Comparison of ENCODE assay signal across 15 cellular contexts in genomic region chr2:85745619-85746018, GRCh38. TPM values are rescaled to one million over a fixed set of nuclear protein-coding genes. Genes with fewer than 3 reads are reported as not detected.
A peak's percentile ranks its signal among the peaks of the same experiment; 100 is the strongest.
DNase-seq lines count a peak whose midpoint lies in the region; ATAC-seq and TF ChIP-seq lines count a peak whose summit lies in the region.
"Had no signal": no experiment of that assay in that cellular context is flagged by ENCODE, and none has a peak within 500 bp of the region (broad histone marks: within the 10 kb centered on the region; RNA-seq: fewer than 3 reads in every experiment).

No MANE protein-coding gene starts in this region.

- H3K36me3 ChIP-seq in SK-N-MC (ENCODE audit: insufficient read depth, low read length) = no peaks in the 10 kb centered on the region; the same call in 1 of the 2 replicates
- no peaks in the 10 kb centered on the region for H3K36me3 ChIP-seq in esophagus squamous epithelium
- H3K36me3 ChIP-seq in ovary = no peaks in the 10 kb centered on the region
- H3K36me3 ChIP-seq in upper lobe of left lung = no peaks in the 10 kb centered on the region
- no peaks in the 10 kb centered on the region for H3K36me3 ChIP-seq in PC-9 (ENCODE audit: low read depth)
- H3K36me3 ChIP-seq: pancreas had no signal

- H3K4me3 Mint-ChIP-seq in CD4-positive, alpha-beta T cell = no peak overlapping the region

- no peaks in the 10 kb centered on the region for H4K20me1 ChIP-seq in PC-9 (ENCODE audit: insufficient read depth)

- peak overlapping the region; percentile 65 for H3K4me3 ChIP-seq in SK-N-MC
- H3K4me3 ChIP-seq in esophagus squamous epithelium = no peak overlapping the region
- no peak overlapping the region for H3K4me3 ChIP-seq in ovary
- H3K4me3 ChIP-seq in upper lobe of left lung = no peak overlapping the region
- no peak overlapping the region for H3K4me3 ChIP-seq in PC-9
- H3K4me3 ChIP-seq: pancreas had no signal

- 53 to 57% methylated on average over 5 to 8 of the region's 8 CpGs for WGBS in esophagus squamous epithelium, 2 donors
- WGBS in ovary, 3 donors = 14 to 25% (median 15%) methylated on average over 8 of the region's 8 CpGs
- WGBS in upper lobe of left lung, 2 donors = 67 to 75% methylated on average over 6 to 8 of the region's 8 CpGs

- in situ Hi-C loops in GM13976 (cut with MboI; ENCODE audit: low sequenced_read_pairs, unreplicated experiment) = no loop called here

- no peak for TF ChIP-seq POLR2A in esophagus squamous epithelium (IDR thresholded peaks at IDR 0.05)
- TF ChIP-seq POLR2A in ovary (IDR thresholded peaks at IDR 0.05) = no peak
- no peak for TF ChIP-seq POLR2A in upper lobe of left lung (IDR thresholded peaks at IDR 0.05)

- DNase-seq in SK-N-MC (ENCODE audit: low read depth, low spot score) (no peak), esophagus squamous epithelium (lab: John Stamatoyannopoulos, UW) (no peak), ovary (peak in 1 of 5 donors; percentile 29), upper lobe of left lung (no peak), PC-9 (no peak), GM13976 (ENCODE audit: low spot score) (no peak)
- no peak for DNase-seq in CD4-positive, alpha-beta T cell
- DNase-seq: activated naive CD4-positive, alpha-beta T cell treated with Interleukin-2 at 50 U/mL for 16 hours; central memory CD4-positive, alpha-beta T cell; GDM1; NCI-H2029 treated with DMSO at 0.1 percent for 48 hours; pancreas; stimulated activated CD4-positive, alpha-beta T cell treated with anti-CD3 and anti-CD28 coated beads, Interleukin-1b, Interleukin-23, amount 100 ng/mL, for 48 hours had no signal

- TF ChIP-seq EP300 in ovary (IDR thresholded peaks at IDR 0.05) (no peak), upper lobe of left lung (IDR thresholded peaks at IDR 0.05) (no peak)

- no peaks in the 10 kb centered on the region for H3K79me2 ChIP-seq in PC-9 (ENCODE audit: low read depth)

- peak overlapping the region; percentile 49 for H3K9ac ChIP-seq in SK-N-MC (ENCODE audit: insufficient read length)

- H3F3A ChIP-seq in PC-9 (ENCODE audit: insufficient read depth, low read depth) = 0 out of 2 replicates have a peak, but pooled peaks cover 3% of the 10 kb centered on the region

- TF ChIP-seq CTCF in esophagus squamous epithelium (IDR thresholded peaks at IDR 0.05) = no peak
- no peak for TF ChIP-seq CTCF in ovary (IDR thresholded peaks at IDR 0.05)
- no peak for TF ChIP-seq CTCF in upper lobe of left lung (IDR thresholded peaks at IDR 0.05)
- no peak for TF ChIP-seq CTCF in CD4-positive, alpha-beta T cell (IDR thresholded peaks at IDR 0.05)
- TF ChIP-seq CTCF in PC-9 (conservative IDR thresholded peaks at IDR 0.05) = no peak
- TF ChIP-seq CTCF in GM13976 (IDR thresholded peaks at IDR 0.05; ENCODE audit: borderline replicate concordance, control extremely low read depth, extremely low read depth, insufficient read depth, missing control alignments) = no peak

- H3K9me2 ChIP-seq in PC-9 (ENCODE audit: insufficient read depth) = no peaks in the 10 kb centered on the region

- CTCF ChIA-PET in CD4-positive, alpha-beta T cell (lab: Charles Lee) = no interaction called here
- CTCF ChIA-PET in PC-9 (lab: Charles Lee) = no interaction called here

- H3K27me3 ChIP-seq in esophagus squamous epithelium = peaks cover 0 to 44% (median 0%) of the 10 kb centered on the region in 4 donors
- no peaks in the 10 kb centered on the region for H3K27me3 ChIP-seq in ovary
- no peaks in the 10 kb centered on the region for H3K27me3 ChIP-seq in upper lobe of left lung
- peaks cover 25% of the 10 kb centered on the region for H3K27me3 ChIP-seq in CD4-positive, alpha-beta T cell (ENCODE audit: control insufficient read depth, insufficient read depth, low read length)
- peaks cover 31% of the 10 kb centered on the region; the same call in 1 of the 2 replicates for H3K27me3 ChIP-seq in PC-9 (ENCODE audit: insufficient read depth, low read depth)
- H3K27me3 ChIP-seq: pancreas had no signal

- no peak overlapping the region for H3K4me2 ChIP-seq in PC-9

- no peak for ATAC-seq in upper lobe of left lung (ENCODE audit: low FRiP score in 2 of 2)
- no peak for ATAC-seq in CD4-positive, alpha-beta T cell (ENCODE audit: poor library complexity)
- ATAC-seq: pancreas had no signal

- POLR2A ChIA-PET in CD4-positive, alpha-beta T cell (lab: Charles Lee) = no interaction called here
- POLR2A ChIA-PET in PC-9 (lab: Charles Lee; ENCODE audit: unreplicated experiment) = no interaction called here

- H2AFZ ChIP-seq in PC-9 = no peak overlapping the region

- intact Hi-C loops in esophagus squamous epithelium (cut with DNase I) = no loop called here
- intact Hi-C loops in ovary (cut with DNase I) = no loop called here
- intact Hi-C loops in CD4-positive, alpha-beta T cell (cut with DNase I, micrococcal nuclease) = no loop called here
- intact Hi-C loops in PC-9 (cut with micrococcal nuclease; ENCODE audit: unreplicated experiment) = no loop called here

- no peaks in the 10 kb centered on the region for H3K9me3 ChIP-seq in SK-N-MC (ENCODE audit: low read depth, low read length)
- H3K9me3 ChIP-seq in esophagus squamous epithelium = no peaks in the 10 kb centered on the region
- no peaks in the 10 kb centered on the region for H3K9me3 ChIP-seq in ovary
- no peaks in the 10 kb centered on the region for H3K9me3 ChIP-seq in upper lobe of left lung
- no peaks in the 10 kb centered on the region for H3K9me3 ChIP-seq in CD4-positive, alpha-beta T cell (ENCODE audit: control insufficient read depth, low read length)
- no peaks in the 10 kb centered on the region for H3K9me3 ChIP-seq in PC-9 (ENCODE audit: insufficient read depth, low read depth)
- H3K9me3 ChIP-seq: pancreas had no signal

- H3K27ac ChIP-seq in SK-N-MC (peak overlapping the region; percentile 97), esophagus squamous epithelium (peak overlapping the region; percentile 44 to 93 (median 90)), ovary (peak overlapping the region; percentile 69 to 78), upper lobe of left lung (peak overlapping the region; percentile 40 to 93 (median 84)), PC-9 (no peak overlapping the region)
- no peak overlapping the region for H3K27ac ChIP-seq in CD4-positive, alpha-beta T cell (ENCODE audit: low read depth, low read length)
- H3K27ac ChIP-seq: epithelial cell of prostate had no signal

- no peaks in the 10 kb centered on the region for H3K9me3 Mint-ChIP-seq in CD4-positive, alpha-beta T cell

- no TSS peak for BruUV-seq in PC-9 (replicated peaks; lab: Mats Ljungman, UMichigan)

- peaks cover 64% of the 10 kb centered on the region for H3K27me3 Mint-ChIP-seq in CD4-positive, alpha-beta T cell

- H3K4me1 ChIP-seq in esophagus squamous epithelium (peaks cover 30 to 83% (median 72%) of the 10 kb centered on the region in 3 donors), ovary (ENCODE audit: insufficient read depth) (peaks cover 32% of the 10 kb centered on the region), upper lobe of left lung (peaks cover 61 to 75% (median 72%) of the 10 kb centered on the region in 4 donors), PC-9 (replicated peaks; ENCODE audit: insufficient read depth) (peaks cover 17% of the 10 kb centered on the region)

- H3K27ac Mint-ChIP-seq in CD4-positive, alpha-beta T cell = no peak overlapping the region

- no peaks in the 10 kb centered on the region for H3K4me1 Mint-ChIP-seq in CD4-positive, alpha-beta T cell (ENCODE audit: low read depth)

- no peaks in the 10 kb centered on the region for H3K36me3 Mint-ChIP-seq in CD4-positive, alpha-beta T cell (ENCODE audit: low read depth)

RNA-seq across cellular contexts. Expression of gene ATOH8, which starts 8.2 kb away (rescaled TPM):
- total RNA-seq in esophagus squamous epithelium (10 to 100 TPM in 2 of 4 donors, 1 to 10 TPM in 2; 2.0 to 24.6 (median 7.6) TPM), ovary (10 to 100 TPM; 10.7 to 37.7 (median 29.6) TPM), upper lobe of left lung (100 to 1,000 TPM in 2 of 6 donors, 10 to 100 TPM in 4; 60.2 to 121 (median 85.1) TPM), PC-9 (2021) (0.25 TPM in 1 of 2 replicates, not detected in the other)
- polyA plus RNA-seq in ovary = 10 to 100 TPM in 1 of 2 donors, 1 to 10 TPM in 1; 9.4 to 37.3 TPM
- total RNA-seq in CD4-positive, alpha-beta T cell = not detected

RNA-seq across cellular contexts. Expression of gene GNLY, which starts 51.5 kb away (rescaled TPM):
- total RNA-seq in esophagus squamous epithelium (1 to 10 TPM in 3 of 4 donors, under 1 TPM in 1; 0.76 to 6.1 (median 2.1) TPM), ovary (1 to 10 TPM in 5 of 7 donors, under 1 TPM in 2; 0.46 to 5.1 (median 1.1) TPM), upper lobe of left lung (10 to 100 TPM; 12.2 to 24.7 (median 21.0) TPM), PC-9 (2021) (not detected in 2 replicates)
- polyA plus RNA-seq in ovary = 10 to 100 TPM in 1 of 2 donors, under 1 TPM in 1; 0.67 to 10.8 TPM
- 10 to 100 TPM; 45.1 TPM for total RNA-seq in CD4-positive, alpha-beta T cell
- total RNA-seq: lung microvascular endothelial cell had no signal

Comparison
In these comparisons a context has a peak if more than half of its experiments do, and no peak if none do; other contexts are left out.
1. H3K27ac ChIP-seq: peak in SK-N-MC (single experiment), esophagus squamous epithelium (4 of 4), ovary (2 of 2) and upper lobe of left lung (4 of 4); none in CD4-positive, alpha-beta T cell (single experiment) and PC-9 (single experiment).